ENCODE assay signal across 14 cellular contexts in the genomic region with DNA sequence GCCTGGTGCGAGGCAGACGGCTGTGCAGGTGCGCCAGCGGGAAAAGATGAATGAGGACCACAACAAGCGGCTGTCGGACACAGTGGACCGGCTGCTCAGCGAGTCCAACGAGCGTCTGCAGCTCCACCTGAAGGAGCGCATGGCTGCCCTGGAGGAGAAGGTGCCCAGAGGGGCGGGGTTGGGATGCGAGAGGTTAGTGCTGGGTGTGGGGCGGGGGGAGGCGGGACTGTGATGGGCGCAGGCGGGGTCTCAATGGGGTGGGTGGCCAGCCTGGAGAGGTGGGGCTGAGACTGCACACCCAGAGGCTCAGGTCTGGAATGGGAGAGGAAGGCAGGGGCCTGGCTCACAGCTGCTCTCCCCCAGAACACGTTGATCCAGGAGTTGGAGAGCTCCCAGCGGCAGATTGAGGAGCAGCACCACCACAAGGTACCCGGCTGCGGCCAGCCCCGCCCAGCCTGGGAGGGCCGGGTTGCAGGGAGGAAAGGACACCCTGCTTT. TPM values are rescaled to one million over a fixed set of nuclear protein-coding genes. Genes with fewer than 3 reads are reported as not detected.
DNase-seq lines count a peak whose midpoint lies in the region; ATAC-seq, FAIRE-seq and TF ChIP-seq lines count a peak whose summit lies in the region.
"Had no signal": no experiment of that assay in that cellular context is flagged by ENCODE, and none has a peak within 500 bp of the region (broad histone marks: within the 10 kb centered on the region; RNA-seq: fewer than 3 reads in every experiment).

No MANE protein-coding gene starts in this region.

- POLR2A ChIA-PET in OCI-LY7 (lab: Charles Lee), result no interaction called here

- 59% methylated on average over 17 of the region's 23 CpGs for WGBS in hepatocyte (ENCODE audit: low lambda C conversion rate, missing lambda C conversion rate)
- 31 to 72% (median 51%) methylated on average over 23 of the region's 23 CpGs for whole genome bisulfite sequencing in small intestine, 3 donors

- no peak overlapping the region for H3K4me2 ChIP-seq in OCI-LY7 (ENCODE audit: low read length)
- no peak overlapping the region for H3K4me2 ChIP-seq in hepatocyte

- H3K27ac ChIP-seq in OCI-LY7 (ENCODE audit: low read depth, low read length, poor library complexity, severe bottlenecking) (no peak overlapping the region), hepatocyte (no peak overlapping the region), small intestine (ENCODE audit: low read depth in 1 of 2, low read length in 1 of 2) (no peak overlapping the region)

- ATAC-seq in HG03280 (IDR thresholded peaks at IDR 0.05; ENCODE audit: unreplicated experiment), result no peak
- ATAC-seq: left lobe of liver had no signal

- intact Hi-C loops in OCI-LY7 (cut with micrococcal nuclease; ENCODE audit: unreplicated experiment), result no loop called here

- H3K4me3 ChIP-seq in OCI-LY7 (ENCODE audit: low read depth, low read length, poor library complexity, severe bottlenecking), result no peak overlapping the region
- H3K4me3 ChIP-seq in hepatocyte, result no peak overlapping the region
- H3K4me3 ChIP-seq in small intestine (ENCODE audit: low read depth in 1 of 2, low read length in 2 of 2), result no peak overlapping the region

- no peak for FAIRE-seq in small intestine (lab: Jason Lieb, UNC)

- H2AFZ ChIP-seq in OCI-LY7 (ENCODE audit: low read length), result no peak overlapping the region
- no peak overlapping the region for H2AFZ ChIP-seq in hepatocyte

- CTCF ChIA-PET in OCI-LY7 (lab: Charles Lee; ENCODE audit: unreplicated experiment), result interaction anchor here (0.6 kb wide), 2 partner anchors 219 to 305 kb away, joined by 3 to 12 read pairs; no protein-coding TSS in a partner anchor

- no peaks in the 10 kb centered on the region for H3K4me1 ChIP-seq in OCI-LY7 (ENCODE audit: insufficient read depth, low read length, poor library complexity, severe bottlenecking)
- H3K4me1 ChIP-seq in hepatocyte (ENCODE audit: insufficient read depth), result peaks cover 13% of the 10 kb centered on the region
- H3K4me1 ChIP-seq in small intestine (ENCODE audit: control insufficient read depth in 2 of 2, insufficient read depth in 1 of 2, low read depth in 1 of 2, low read length in 1 of 2), result no peaks in the 10 kb centered on the region
- H3K4me1 ChIP-seq: Caco-2 had no signal

- H3K9me2 ChIP-seq in OCI-LY7 (ENCODE audit: insufficient read depth, low read length) (no peaks in the 10 kb centered on the region), hepatocyte (replicated peaks; ENCODE audit: insufficient read depth) (no peaks in the 10 kb centered on the region)

- peak; percentile 63 for DNase-seq in NCI-H2107 treated with DMSO at 0.1 percent for 48 hours (lab: John Stamatoyannopoulos, UW; ENCODE audit: unreplicated experiment)
- no peak for DNase-seq in NCI-H2107 (lab: John Stamatoyannopoulos, UW)
- no peak for DNase-seq in OCI-LY7 (ENCODE audit: low spot score)
- peak; percentile 65 for DNase-seq in hepatocyte (ENCODE audit: low spot score)
- DNase-seq in small intestine, result peak; percentile 14
- DNase-seq in superior temporal gyrus (ENCODE audit: extremely low spot score), result no peak
- DNase-seq in stimulated activated CD4-positive, alpha-beta T cell treated with anti-CD3 and anti-CD28 coated beads, Interleukin-2, amount 100 ng/mL, for 24 hours, result no peak
- DNase-seq: Caco-2, NCI-H446 treated with DMSO at 0.1 percent for 48 hours, nucleus accumbens had no signal

- H3K9me3 ChIP-seq in OCI-LY7 (ENCODE audit: low read length), result no peaks in the 10 kb centered on the region
- no peaks in the 10 kb centered on the region for H3K9me3 ChIP-seq in hepatocyte (ENCODE audit: low read depth)
- H3K9me3 ChIP-seq in small intestine (ENCODE audit: control insufficient read depth, low read depth), result no peaks in the 10 kb centered on the region
- H3K9me3 ChIP-seq: Caco-2 had no signal

- H3K27me3 ChIP-seq in hepatocyte (no peaks in the 10 kb centered on the region), small intestine (ENCODE audit: control insufficient read depth in 2 of 2, insufficient read depth in 2 of 2, low read length in 2 of 2) (no peaks in the 10 kb centered on the region)

- H4K20me1 ChIP-seq in OCI-LY7 (ENCODE audit: insufficient read depth, low read length) (no peaks in the 10 kb centered on the region), hepatocyte (ENCODE audit: insufficient read depth, poor library complexity, severe bottlenecking) (no peaks in the 10 kb centered on the region)

- H3K36me3 ChIP-seq in OCI-LY7 (ENCODE audit: insufficient read depth, low read length), result no peaks in the 10 kb centered on the region
- H3K36me3 ChIP-seq in hepatocyte (replicated peaks; ENCODE audit: insufficient read depth, low read depth), result no peaks in the 10 kb centered on the region
- H3K36me3 ChIP-seq in small intestine (ENCODE audit: control insufficient read depth in 2 of 2, insufficient read depth in 2 of 2, low read length in 2 of 2), result no peaks in the 10 kb centered on the region

- H3K79me2 ChIP-seq in OCI-LY7 (ENCODE audit: insufficient read depth, low read depth, low read length) (no peaks in the 10 kb centered on the region), hepatocyte (no peaks in the 10 kb centered on the region)

- no TSS peak for BruUV-seq in OCI-LY7 (replicated peaks; lab: Mats Ljungman, UMichigan)

- TF ChIP-seq CTCF in OCI-LY7 (conservative IDR thresholded peaks at IDR 0.05; ENCODE audit: low read length) (0 out of 2 replicates have a peak, but pooled peaks have one; percentile 31), hepatocyte (IDR thresholded peaks at IDR 0.05; ENCODE audit: poor library complexity) (no peak)

RNA-seq across cellular contexts. Expression of a gene that starts 22.3 kb away (rescaled TPM):
- total RNA-seq in OCI-LY7 (2014; rRNA removed; shearing (Covaris generic)), result 0.03 and 0.93 TPM in 2 replicates
- total RNA-seq in OCI-LY7 (2022) (0.55 and 2.7 TPM in 2 replicates), hepatocyte (1.1 and 1.4 TPM in 2 replicates)
- polyA plus RNA-seq in hepatocyte (1.7 and 5.2 TPM in 2 replicates), small intestine (under 1 TPM in 2 of 3 donors, not detected in 1; 0.27 to 0.54 TPM)

RNA-seq across cellular contexts. Expression of a gene that starts 37.2 kb away (rescaled TPM):
- not detected in 2 replicates for total RNA-seq in OCI-LY7 (2014; rRNA removed; shearing (Covaris generic))
- total RNA-seq in OCI-LY7 (2022) (not detected in 2 replicates), hepatocyte (not detected in 2 replicates)
- polyA plus RNA-seq in hepatocyte (not detected in 2 replicates), small intestine (not detected)
- total RNA-seq: Caco-2, dermis microvascular lymphatic vessel endothelial cell, left lobe of liver, SK-MEL-5 had no signal

RNA-seq across cellular contexts. Expression of a gene that starts 41.4 kb away (rescaled TPM):
- total RNA-seq in OCI-LY7 (2014; rRNA removed; shearing (Covaris generic)), result 92.4 and 99.3 TPM in 2 replicates
- 75.5 and 83.9 TPM in 2 replicates for total RNA-seq in OCI-LY7 (2022)
- 78.8 and 105 TPM in 2 replicates for total RNA-seq in hepatocyte
- polyA plus RNA-seq in hepatocyte, result 61.0 and 65.2 TPM in 2 replicates
- polyA plus RNA-seq in small intestine, result 10 to 100 TPM; 58.9 to 80.4 (median 71.6) TPM

Comparison
In these comparisons a context has a peak if more than half of its experiments do, and no peak if none do; other contexts are left out.
1. DNase-seq: peak in NCI-H2107 treated with DMSO at 0.1 percent for 48 hours (single experiment), hepatocyte (single experiment) and small intestine (single experiment); none in NCI-H2107 (single experiment), OCI-LY7 (single experiment), superior temporal gyrus (single experiment) and stimulated activated CD4-positive, alpha-beta T cell treated with anti-CD3 and anti-CD28 coated beads, Interleukin-2, amount 100 ng/mL, for 24 hours (0 of 2).